8 cellular contexts compared by ENCODE assay signal in the genomic region with DNA sequence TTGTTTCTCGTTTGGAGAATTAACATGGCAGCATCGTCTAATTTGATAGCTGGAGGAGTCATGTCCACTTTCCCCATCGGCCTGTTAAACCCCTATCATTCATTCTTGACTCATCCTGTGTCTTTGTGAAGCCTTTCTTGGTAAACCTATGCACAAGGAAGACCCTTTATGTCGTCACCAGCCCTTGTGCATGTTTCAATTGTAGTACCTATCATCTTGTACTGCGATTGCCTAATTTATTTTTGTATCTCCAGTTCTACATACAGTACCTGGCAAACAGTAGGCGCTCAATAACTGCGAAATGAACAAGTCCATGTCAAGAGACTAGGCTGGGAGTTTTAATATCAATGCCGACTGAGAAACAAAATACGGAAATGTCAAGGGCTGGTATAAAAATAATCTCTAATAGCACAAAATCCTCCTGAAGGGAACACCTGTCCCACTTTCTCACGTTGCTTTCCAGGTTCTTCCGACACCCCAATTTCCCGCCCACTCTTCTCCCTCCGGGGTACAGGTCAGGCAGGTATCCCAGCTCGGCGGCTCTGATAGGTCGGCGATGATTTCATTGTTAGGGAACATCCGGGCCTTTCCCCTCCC. TPM values are rescaled to one million over a fixed set of nuclear protein-coding genes. Genes with fewer than 3 reads are reported as not detected.
DNase-seq lines count a peak whose midpoint lies in the region; ATAC-seq and TF ChIP-seq lines count a peak whose summit lies in the region.

No MANE protein-coding gene starts in this region.

- no peaks in the 10 kb centered on the region for H3K9me3 Mint-ChIP-seq in CD8-positive, alpha-beta T cell
- no peaks in the 10 kb centered on the region for H3K9me3 Mint-ChIP-seq in effector memory CD8-positive, alpha-beta T cell

- peaks cover 31% of the 10 kb centered on the region for H3K4me1 Mint-ChIP-seq in CD8-positive, alpha-beta T cell (ENCODE audit: low read depth)
- H3K4me1 Mint-ChIP-seq in effector memory CD8-positive, alpha-beta T cell (ENCODE audit: low read depth in 2 of 2) = peaks cover 23 to 32% of the 10 kb centered on the region in 2 donors

- no peak for ATAC-seq in CD8-positive, alpha-beta T cell
- no peak for ATAC-seq in effector memory CD8-positive, alpha-beta T cell (replicated peaks)
- no peak for ATAC-seq in GM21360 (IDR thresholded peaks at IDR 0.05; ENCODE audit: unreplicated experiment)
- ATAC-seq in GM19463 (IDR thresholded peaks at IDR 0.05; ENCODE audit: unreplicated experiment) = no peak

- H3K9me3 ChIP-seq in CD8-positive, alpha-beta T cell (ENCODE audit: low read length) = no peaks in the 10 kb centered on the region
- H3K9me3 ChIP-seq in neutrophil = no peaks in the 10 kb centered on the region

- POLR2A ChIA-PET in CD8-positive, alpha-beta T cell (lab: Charles Lee) = interaction anchor here (0.9 to 2.9 kb wide), 4 partner anchors 14 to 195 kb away, joined by 3 to 20 read pairs (median 8); a partner anchor contains a TSS

- no peaks in the 10 kb centered on the region for H3K36me3 ChIP-seq in CD8-positive, alpha-beta T cell (ENCODE audit: insufficient read depth, low read length)
- H3K36me3 ChIP-seq in neutrophil = no peaks in the 10 kb centered on the region

- H3K27ac ChIP-seq in CD8-positive, alpha-beta T cell (ENCODE audit: low read depth, low read length) = peak overlapping the region; percentile 95
- H3K27ac ChIP-seq in neutrophil = peak overlapping the region; percentile 97

- peaks cover 15% of the 10 kb centered on the region for H3K4me1 ChIP-seq in CD8-positive, alpha-beta T cell (ENCODE audit: insufficient read depth, low read length)
- peaks cover 55 to 57% of the 10 kb centered on the region in 2 experiments for H3K4me1 ChIP-seq in neutrophil (ENCODE audit: control insufficient read depth in 1 of 2, insufficient read depth in 1 of 2, low read depth in 1 of 2, low read length in 1 of 2)

- no peaks in the 10 kb centered on the region for H3K27me3 ChIP-seq in CD8-positive, alpha-beta T cell (ENCODE audit: insufficient read depth, low read length)
- H3K27me3 ChIP-seq in neutrophil = no peaks in the 10 kb centered on the region

- intact Hi-C loops in CD8-positive, alpha-beta T cell (cut with DNase I, micrococcal nuclease) = loop anchor here in 1 of 2 experiments (2.0 to 5.0 kb wide), 3 partner anchors 70 to 171 kb away; no protein-coding TSS in a partner anchor

- TF ChIP-seq POLR2A in NB4 (IDR thresholded peaks at IDR 0.05; ENCODE audit: extremely low read depth, insufficient read length) = no peak

- H3K27me3 Mint-ChIP-seq in CD8-positive, alpha-beta T cell (ENCODE audit: low read depth) = no peaks in the 10 kb centered on the region
- no peaks in the 10 kb centered on the region for H3K27me3 Mint-ChIP-seq in effector memory CD8-positive, alpha-beta T cell

- H3K27ac Mint-ChIP-seq in CD8-positive, alpha-beta T cell = peak overlapping the region; percentile 99
- peak overlapping the region; percentile 100 for H3K27ac Mint-ChIP-seq in effector memory CD8-positive, alpha-beta T cell

- CTCF ChIA-PET in CD8-positive, alpha-beta T cell (lab: Charles Lee) = interaction anchor here (0.7 kb wide), 1 partner anchor 53 kb away, joined by 3 read pairs; no protein-coding TSS in a partner anchor

- peak overlapping the region; percentile 57 for H3K4me3 ChIP-seq in CD8-positive, alpha-beta T cell (ENCODE audit: low read depth, low read length)
- H3K4me3 ChIP-seq in NB4 (ENCODE audit: low read depth, low read length) (peak overlapping the region; percentile 66), neutrophil (ENCODE audit: low read depth in 1 of 2, low read length in 1 of 2) (peak overlapping the region; percentile 93 to 98)

- no peak for DNase-seq in CD8-positive, alpha-beta T cell
- DNase-seq in NB4 (ENCODE audit: low read depth) (peak; percentile 36), COLO829 (ENCODE audit: low spot score) (no peak), NCI-H187 treated with DMSO at 0.1 percent for 48 hours (lab: John Stamatoyannopoulos, UW) (no peak)
- DNase-seq in effector memory CD8-positive, alpha-beta T cell = no peak

- H3K4me3 Mint-ChIP-seq in CD8-positive, alpha-beta T cell = peak overlapping the region; percentile 99
- H3K4me3 Mint-ChIP-seq in effector memory CD8-positive, alpha-beta T cell = peak overlapping the region; percentile 93 to 99

- TF ChIP-seq CTCF in CD8-positive, alpha-beta T cell (IDR thresholded peaks at IDR 0.05) = no peak
- TF ChIP-seq CTCF in NB4 (IDR thresholded peaks at IDR 0.05; ENCODE audit: low read depth, low read length) (no peak), neutrophil (IDR thresholded peaks at IDR 0.05) (no peak)

- H3K36me3 Mint-ChIP-seq in CD8-positive, alpha-beta T cell = peaks cover 20% of the 10 kb centered on the region
- H3K36me3 Mint-ChIP-seq in effector memory CD8-positive, alpha-beta T cell (ENCODE audit: insufficient read depth) = peaks cover 32% of the 10 kb centered on the region

RNA-seq across cellular contexts. Expression of a gene that starts 1.3 kb away (rescaled TPM):
- 10 to 100 TPM; 88.7 to 93.0 TPM for total RNA-seq in CD8-positive, alpha-beta T cell
